ENCODE assay signal across 14 cellular contexts in the genomic region with DNA sequence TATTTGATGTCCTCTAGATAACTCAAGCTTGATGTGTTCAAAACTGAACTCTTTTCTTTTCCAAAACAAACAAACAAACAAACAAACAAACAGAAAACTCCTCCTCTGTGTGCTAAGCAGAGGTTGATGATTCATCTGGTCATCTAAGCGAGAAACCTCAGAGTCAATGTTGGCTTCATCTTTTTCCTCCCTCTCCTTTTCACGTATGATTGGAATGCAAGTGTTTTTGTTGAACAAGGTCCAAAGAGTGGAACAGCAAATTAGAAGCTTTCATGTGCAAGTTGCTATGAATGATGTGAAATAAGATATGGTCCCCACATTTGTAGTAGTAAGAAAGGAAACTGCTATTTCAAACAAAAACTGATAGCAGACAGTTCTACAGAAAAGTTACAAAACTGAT. TPM values are rescaled to one million over a fixed set of nuclear protein-coding genes. Genes with fewer than 3 reads are reported as not detected.
DNase-seq lines count a peak whose midpoint lies in the region; ATAC-seq and TF ChIP-seq lines count a peak whose summit lies in the region.
"Had no signal": no experiment of that assay in that cellular context is flagged by ENCODE, and none has a peak within 500 bp of the region (broad histone marks: within the 10 kb centered on the region; RNA-seq: fewer than 3 reads in every experiment).

No MANE protein-coding gene starts in this region.

- no peaks in the 10 kb centered on the region for H3F3A ChIP-seq in smooth muscle cell (ENCODE audit: low read depth)

- peak; percentile 74 for DNase-seq in GM04504 (ENCODE audit: low read depth)
- DNase-seq in SJCRH30 = peak in 1 of 2 experiments; percentile 44
- peak; percentile 90 for DNase-seq in fibroblast of gingiva (ENCODE audit: low read depth)
- no peak for DNase-seq in smooth muscle cell (lab: John Stamatoyannopoulos, UW; ENCODE audit: unreplicated experiment)
- DNase-seq in vagina (ENCODE audit: extremely low spot score in 2 of 2) = no peak
- no peak for DNase-seq in mesenteric fat pad (ENCODE audit: low spot score)
- DNase-seq: caudate nucleus, DMS153, esophagus squamous epithelium, NCI-H1092, NCI-H526 treated with DMSO at 0.1 percent for 48 hours had no signal

- H3K4me2 ChIP-seq in smooth muscle cell = peak overlapping the region; percentile 71

- WGBS in smooth muscle cell (ENCODE audit: low lambda C conversion rate) = 0% methylated on average over 2 of the region's 2 CpGs

- no peaks in the 10 kb centered on the region for H4K20me1 ChIP-seq in smooth muscle cell (ENCODE audit: low read depth)

- no peaks in the 10 kb centered on the region for H3K79me2 ChIP-seq in smooth muscle cell (ENCODE audit: low read depth)

- intact Hi-C loops in vagina (cut with DNase I) = no loop called here

- H3K4me1 ChIP-seq in SJCRH30 (peaks cover 13% of the 10 kb centered on the region), smooth muscle cell (ENCODE audit: low read depth) (peaks cover 3% of the 10 kb centered on the region), vagina (no peaks in the 10 kb centered on the region)
- H3K4me1 ChIP-seq: esophagus squamous epithelium had no signal

- no peak for ATAC-seq in GM18907 (IDR thresholded peaks at IDR 0.05; ENCODE audit: unreplicated experiment)

- no peak overlapping the region for H2AFZ ChIP-seq in smooth muscle cell (ENCODE audit: low read depth)

- H3K9me3 ChIP-seq in SJCRH30 (replicated peaks) (no peaks in the 10 kb centered on the region), smooth muscle cell (replicated peaks; ENCODE audit: low read depth) (no peaks in the 10 kb centered on the region), vagina (no peaks in the 10 kb centered on the region)
- H3K9me3 ChIP-seq: esophagus squamous epithelium had no signal

- no peak for TF ChIP-seq POLR2A in vagina (IDR thresholded peaks at IDR 0.05)

- H3K36me3 ChIP-seq in SJCRH30 = no peaks in the 10 kb centered on the region
- H3K36me3 ChIP-seq in smooth muscle cell (ENCODE audit: low read depth) = no peaks in the 10 kb centered on the region
- no peaks in the 10 kb centered on the region for H3K36me3 ChIP-seq in vagina
- H3K36me3 ChIP-seq: esophagus squamous epithelium had no signal

- TF ChIP-seq CTCF in smooth muscle cell (IDR thresholded peaks at IDR 0.05; ENCODE audit: borderline replicate concordance, insufficient read depth, poor library complexity, severe bottlenecking) (no peak), vagina (IDR thresholded peaks at IDR 0.05) (no peak)

- H3K4me3 ChIP-seq in SJCRH30 (no peak overlapping the region), smooth muscle cell (no peak overlapping the region), vagina (no peak overlapping the region)
- H3K4me3 ChIP-seq: esophagus squamous epithelium had no signal

- H3K9ac ChIP-seq in smooth muscle cell (ENCODE audit: low read depth) = no peak overlapping the region

- H3K27ac ChIP-seq in SJCRH30 (peak overlapping the region; percentile 14; the same call in 1 of the 2 replicates), smooth muscle cell (ENCODE audit: low read depth) (peak overlapping the region; percentile 43), vagina (no peak overlapping the region)
- H3K27ac ChIP-seq: esophagus squamous epithelium had no signal

- H3K27me3 ChIP-seq in SJCRH30 (no peaks in the 10 kb centered on the region), smooth muscle cell (ENCODE audit: low read depth) (no peaks in the 10 kb centered on the region), vagina (no peaks in the 10 kb centered on the region)

RNA-seq across cellular contexts. Expression of a gene that starts 52.5 kb away (rescaled TPM):
- 0.35 and 0.42 TPM in 2 replicates for total RNA-seq in SJCRH30 (2014; rRNA removed; shearing (Covaris generic))
- total RNA-seq in smooth muscle cell = 14.1 and 15.4 TPM in 2 replicates
- polyA plus RNA-seq in smooth muscle cell = 14.6 and 22.7 TPM in 2 replicates
- not detected for total RNA-seq in vagina
- total RNA-seq in mesenteric fat pad = 0.19 TPM
- total RNA-seq: activated T-helper 1 cell treated with anti-CD3 and anti-CD28 coated beads, Interleukin-12 subunit alpha, Interleukin-12 subunit beta, Interleukin-2, Interleukin-4 antibody, amounts not matched to agents 30 ng/mL and 10 ng/mL and 1 ng/mL, durations not matched to agents 14 hours and 24 hours and 36 hours; esophagus squamous epithelium; neural crest cell had no signal

Comparison
In these comparisons a context has a peak if more than half of its experiments do, and no peak if none do; other contexts are left out.
1. DNase-seq: peak in GM04504 (single experiment) and fibroblast of gingiva (single experiment); none in smooth muscle cell (single experiment), vagina (0 of 2) and mesenteric fat pad (single experiment).
2. RNA of a gene that starts 52.5 kb away (total RNA-seq): 14.1 to 15.4 TPM in smooth muscle cell; 0.35 to 0.42 TPM in SJCRH30, 0.19 TPM in mesenteric fat pad (single experiment) and not detected in vagina (single experiment); every median in the first group is over 10 times any median in the second.